Comparison of ENCODE assay signal across 1 cellular context in genomic region chrX:71052721-71053120, GRCh38.
TF ChIP-seq lines count a peak whose summit lies in the region.

No MANE protein-coding gene starts in this region.

TF ChIP-seq in endothelial cell of umbilical vein, 7 proteins besides CTCF, POLR2A, EP300 and RAD21:
- TF ChIP-seq POLR2AphosphoS5 (IDR thresholded peaks at IDR 0.05; ENCODE audit: insufficient read depth, low read depth, low read length) = no peak
- no peak for TF ChIP-seq JUN (IDR thresholded peaks at IDR 0.05; ENCODE audit: borderline replicate concordance, insufficient read depth, insufficient read length, low read depth)
- no peak for TF ChIP-seq MAX (IDR thresholded peaks at IDR 0.05; ENCODE audit: insufficient read depth, insufficient read length)
- TF ChIP-seq GATA2 (IDR thresholded peaks at IDR 0.05; ENCODE audit: insufficient read depth, insufficient read length, low read depth, low read length) = no peak
- no peak for TF ChIP-seq EZH2 (IDR thresholded peaks at IDR 0.05; ENCODE audit: borderline replicate concordance, low read depth, low read length, severe bottlenecking)
- no peak for TF ChIP-seq FOS (IDR thresholded peaks at IDR 0.05; ENCODE audit: borderline replicate concordance, insufficient read depth, low read length)
- TF ChIP-seq MYC (IDR thresholded peaks at IDR 0.05; ENCODE audit: low read depth, low read length) = no peak
